Comparison of ENCODE assay signal across 1 cellular context in the genomic region with DNA sequence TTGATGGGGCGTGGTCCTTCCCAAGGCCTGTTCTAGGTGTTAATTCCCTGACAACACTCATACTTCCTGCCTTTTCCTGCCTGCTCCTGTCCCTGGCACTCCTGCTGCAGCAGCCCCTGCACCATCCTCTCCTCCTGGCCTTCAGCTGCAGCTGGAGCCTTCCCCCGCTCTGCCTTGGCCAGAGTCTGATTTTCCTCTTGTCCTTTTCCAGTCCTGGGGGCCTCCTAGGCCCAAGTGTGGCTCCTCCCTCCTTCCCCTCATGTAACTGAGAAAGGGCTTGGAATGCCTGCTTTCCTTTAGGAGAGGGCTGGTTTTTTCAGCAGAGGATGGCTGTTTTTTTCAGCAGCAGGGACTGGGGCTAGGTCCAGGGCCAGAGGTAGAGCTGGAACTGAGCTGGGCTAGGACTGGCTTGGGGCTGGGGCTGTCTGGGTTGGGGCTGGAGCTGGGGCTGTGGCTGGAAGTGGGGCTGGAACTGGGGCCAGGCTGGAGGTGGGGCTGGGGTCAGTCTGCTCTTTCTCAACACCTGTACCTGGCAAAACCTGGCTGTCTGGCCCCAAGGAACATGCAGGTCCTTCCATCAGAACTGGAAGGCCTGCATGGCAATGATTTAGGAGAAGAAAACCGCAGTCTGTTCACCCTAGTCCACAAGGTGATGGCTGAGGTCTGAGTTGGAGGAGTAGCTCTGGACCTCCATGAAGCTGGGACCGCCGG.
TF ChIP-seq lines count a peak whose summit lies in the region.

No MANE protein-coding gene starts in this region.

TF ChIP-seq in HEK293, 187 proteins besides CTCF, POLR2A, EP300 and RAD21:
- TF ChIP-seq ZNF610 (tag by site-specific recombination; IDR thresholded peaks at IDR 0.05; ENCODE audit: borderline replicate concordance), result no peak
- TF ChIP-seq FEZF1 (tag by site-specific recombination; IDR thresholded peaks at IDR 0.05), result peak; percentile 84
- peak; percentile 50 for TF ChIP-seq GLIS1 (tag by site-specific recombination; IDR thresholded peaks at IDR 0.05)
TF ChIP-seq in HEK293: peak in this region for 2.
